Comparison of ENCODE assay signal across 18 cellular contexts in genomic region chr9:123356851-123357747, GRCh38.
DNase-seq lines count a peak whose midpoint lies in the region; ATAC-seq and TF ChIP-seq lines count a peak whose summit lies in the region.
"Had no signal": no experiment of that assay in that cellular context is flagged by ENCODE, and none has a peak within 500 bp of the region (broad histone marks: within the 10 kb centered on the region; RNA-seq: fewer than 3 reads in every experiment).

No MANE protein-coding gene starts in this region.

- H3K4me3 ChIP-seq in retinal pigment epithelial cell (ENCODE audit: low read length), result peak overlapping the region; percentile 80
- H3K4me3 ChIP-seq: esophagus squamous epithelium, heart left ventricle, tibial artery had no signal

- H3K4me3 Mint-ChIP-seq in stimulated activated naive B cell treated with anti-CD40 and anti-IgM and Interleukin-4, amounts not matched to agents 10 μg/mL and 1 μg/mL and 100 μg/mL, for 72 hours, result no peak overlapping the region
- H3K4me3 Mint-ChIP-seq: activated CD4-positive, alpha-beta T cell treated with anti-CD3 and anti-CD28 coated beads for 36 hours; dendritic cell treated with granulocyte-macrophage colony-stimulating factor and Interleukin-4, amounts not matched to agents 40 ng/mL and 50 ng/mL, for 4 days had no signal

- DNase-seq in NCI-H69 (lab: John Stamatoyannopoulos, UW), result peak; percentile 37
- peak; percentile 77 for DNase-seq in ecto neural progenitor cell (ENCODE audit: low spot score)
- peak; percentile 67 for DNase-seq in medulla oblongata (ENCODE audit: extremely low spot score)
- no peak for DNase-seq in retinal pigment epithelial cell (ENCODE audit: low read depth)
- DNase-seq in stimulated activated naive B cell treated with anti-CD40 and anti-IgM and Interleukin-4, amounts not matched to agents 10 μg/mL and 1 μg/mL and 100 μg/mL, for 72 hours, result no peak
- no peak for DNase-seq in iPS-NIHi11 (ENCODE audit: low spot score)
- DNase-seq: activated CD4-positive, alpha-beta T cell treated with anti-CD3 and anti-CD28 coated beads for 36 hours; activated CD8-positive, alpha-beta memory T cell treated with anti-CD3 and anti-CD28 coated beads, Interleukin-2, amount 50 U/mL, for 4 hours; BE2C; esophagus squamous epithelium; heart left ventricle; KBM-7; left colon; NCI-H1092; NCI-H2107; tibial artery had no signal

- no peak overlapping the region for H3K27ac Mint-ChIP-seq in stimulated activated naive B cell treated with anti-CD40 and anti-IgM and Interleukin-4, amounts not matched to agents 10 μg/mL and 1 μg/mL and 100 μg/mL, for 72 hours
- H3K27ac Mint-ChIP-seq: activated CD4-positive, alpha-beta T cell treated with anti-CD3 and anti-CD28 coated beads for 36 hours; dendritic cell treated with granulocyte-macrophage colony-stimulating factor and Interleukin-4, amounts not matched to agents 40 ng/mL and 50 ng/mL, for 4 days had no signal

- H3K36me3 Mint-ChIP-seq in stimulated activated naive B cell treated with anti-CD40 and anti-IgM and Interleukin-4, amounts not matched to agents 10 μg/mL and 1 μg/mL and 100 μg/mL, for 72 hours, result peaks cover 57 to 68% of the 10 kb centered on the region in 2 donors

- ATAC-seq in HG03469 (IDR thresholded peaks at IDR 0.05; ENCODE audit: unreplicated experiment), result no peak
- no peak for ATAC-seq in stimulated activated naive B cell treated with anti-CD40 and anti-IgM and Interleukin-4, amounts not matched to agents 10 μg/mL and 1 μg/mL and 100 μg/mL, for 72 hours (replicated peaks)
- ATAC-seq: activated CD4-positive, alpha-beta T cell treated with anti-CD3 and anti-CD28 coated beads for 36 hours; heart left ventricle; left colon had no signal

- H3K9me3 Mint-ChIP-seq in stimulated activated naive B cell treated with anti-CD40 and anti-IgM and Interleukin-4, amounts not matched to agents 10 μg/mL and 1 μg/mL and 100 μg/mL, for 72 hours, result no peaks in the 10 kb centered on the region
- H3K9me3 Mint-ChIP-seq: dendritic cell treated with granulocyte-macrophage colony-stimulating factor and Interleukin-4, amounts not matched to agents 40 ng/mL and 50 ng/mL, for 4 days had no signal

- peaks cover 0 to 5% of the 10 kb centered on the region in 2 donors for H3K27me3 Mint-ChIP-seq in stimulated activated naive B cell treated with anti-CD40 and anti-IgM and Interleukin-4, amounts not matched to agents 10 μg/mL and 1 μg/mL and 100 μg/mL, for 72 hours

- no peak for TF ChIP-seq CTCF in retinal pigment epithelial cell (conservative IDR thresholded peaks at IDR 0.05; ENCODE audit: low read depth, low read length)

- H3K4me1 Mint-ChIP-seq in stimulated activated naive B cell treated with anti-CD40 and anti-IgM and Interleukin-4, amounts not matched to agents 10 μg/mL and 1 μg/mL and 100 μg/mL, for 72 hours, result peaks cover 16 to 55% of the 10 kb centered on the region in 2 donors

Comparison
In these comparisons a context has a peak if more than half of its experiments do, and no peak if none do; other contexts are left out.
1. DNase-seq: peak in NCI-H69 (single experiment), ecto neural progenitor cell (single experiment) and medulla oblongata (single experiment); none in retinal pigment epithelial cell (single experiment), stimulated activated naive B cell treated with anti-CD40 and anti-IgM and Interleukin-4, amounts not matched to agents 10 μg/mL and 1 μg/mL and 100 μg/mL, for 72 hours (single experiment) and iPS-NIHi11 (single experiment).